ENCODE assay signal across 22 cellular contexts in the genomic region with DNA sequence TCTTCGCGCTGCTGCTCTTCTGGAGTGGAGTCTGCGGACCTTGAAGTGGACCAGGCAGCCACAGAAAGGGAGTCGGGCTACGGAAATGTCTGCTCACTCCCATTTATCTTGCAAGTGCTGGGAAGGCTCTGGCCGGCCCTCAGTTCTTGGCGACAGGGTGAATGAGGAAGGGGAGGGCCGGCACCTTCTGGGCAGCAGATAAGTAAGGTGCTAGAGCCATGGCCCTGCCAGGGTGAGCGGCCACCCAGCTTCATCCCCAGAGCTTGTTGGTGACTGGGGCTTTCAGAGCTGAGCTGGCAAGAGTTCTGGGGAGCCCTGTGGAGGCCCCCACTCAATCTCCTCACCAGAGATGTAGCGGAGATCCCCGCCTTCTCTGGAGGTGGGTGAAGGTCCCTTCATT.
"Had no signal": no experiment of that assay in that cellular context is flagged by ENCODE, and none has a peak within 500 bp of the region (broad histone marks: within the 10 kb centered on the region; RNA-seq: fewer than 3 reads in every experiment).

No MANE protein-coding gene starts in this region.

- H3K36me3 ChIP-seq: esophagus muscularis mucosa, gastroesophageal sphincter, neural progenitor cell, stomach, thoracic aorta, transverse colon had no signal

- DNase-seq: effector memory CD4-positive, alpha-beta T cell; glutamatergic neuron; immature natural killer cell; kidney; left colon; mammary epithelial cell; natural killer cell; occipital lobe; stimulated activated CD4-positive, alpha-beta T cell treated with anti-CD3 and anti-CD28 coated beads, Interleukin-2, amount 100 ng/mL, for 24 hours; stimulated activated CD4-positive, alpha-beta T cell treated with anti-CD3 and anti-CD28 coated beads, Interleukin-4, amount 100 ng/mL, for 4 hours; stimulated activated naive CD4-positive, alpha-beta T cell; stomach; substantia nigra; transverse colon had no signal

- H3K27ac Mint-ChIP-seq: immature natural killer cell, mesothelial cell of epicardium, natural killer cell, neural progenitor cell had no signal

- H3K27ac ChIP-seq: esophagus muscularis mucosa, gastroesophageal sphincter, neural progenitor cell, parathyroid adenoma, stomach, thoracic aorta, transverse colon had no signal

- H3K4me3 ChIP-seq: esophagus muscularis mucosa, gastroesophageal sphincter, neural progenitor cell, stomach, thoracic aorta, transverse colon had no signal

- H3K79me2 ChIP-seq: parathyroid adenoma had no signal

- H3K4me1 Mint-ChIP-seq: central memory CD8-positive, alpha-beta T cell; mesothelial cell of epicardium; neural progenitor cell had no signal

- H3K9ac ChIP-seq: neural progenitor cell, parathyroid adenoma had no signal

- H3K36me3 Mint-ChIP-seq: natural killer cell had no signal

- H3K9me3 ChIP-seq: esophagus muscularis mucosa, gastroesophageal sphincter, thoracic aorta, transverse colon had no signal

- H3K4me2 ChIP-seq: neural progenitor cell had no signal

- H3K4me1 ChIP-seq: gastroesophageal sphincter, neural progenitor cell, parathyroid adenoma, stomach, transverse colon had no signal

- H3K4me3 Mint-ChIP-seq: central memory CD8-positive, alpha-beta T cell; immature natural killer cell; mesothelial cell of epicardium; natural killer cell; neural progenitor cell had no signal

- H2AFZ ChIP-seq: neural progenitor cell, parathyroid adenoma had no signal

- ATAC-seq: gastroesophageal sphincter, left colon, natural killer cell, sciatic nerve had no signal

- H3K27me3 ChIP-seq: esophagus muscularis mucosa, neural progenitor cell, stomach, transverse colon had no signal
